In the genomic region with DNA sequence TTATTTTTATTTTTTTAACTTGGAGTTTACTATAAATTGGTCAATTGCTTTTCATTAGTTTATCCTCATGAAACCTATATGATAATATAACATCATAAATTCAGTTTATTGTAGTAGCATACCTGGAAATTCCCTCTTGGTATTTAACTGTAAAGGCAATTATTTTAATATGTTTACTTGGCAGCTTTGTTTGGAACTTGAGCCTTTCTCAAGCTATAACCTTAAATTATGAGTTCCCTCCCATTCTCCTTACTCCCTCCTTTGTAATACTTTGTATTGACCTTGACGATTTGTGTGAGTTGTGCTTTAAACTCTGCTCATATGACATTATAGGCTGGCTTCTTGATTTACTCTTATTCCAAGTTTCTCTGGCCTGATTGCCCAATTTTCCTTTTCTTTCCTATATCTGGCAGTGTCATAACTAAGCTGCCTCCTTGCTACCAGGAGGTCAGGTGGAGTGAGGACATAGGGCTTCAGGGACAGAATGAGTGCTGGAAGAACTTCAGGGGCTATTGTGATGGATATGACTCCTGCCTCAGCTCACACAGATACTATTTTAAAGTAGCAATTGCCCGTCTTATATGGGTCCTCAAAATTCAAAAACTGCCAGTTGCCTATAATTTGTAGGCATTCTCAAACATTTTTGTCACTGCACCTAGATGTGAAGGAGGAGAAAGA, we compare ENCODE assay signal across 18 cellular contexts.
"Had no signal": no experiment of that assay in that cellular context is flagged by ENCODE, and none has a peak within 500 bp of the region (broad histone marks: within the 10 kb centered on the region; RNA-seq: fewer than 3 reads in every experiment).

No MANE protein-coding gene starts in this region.

- H3K27ac Mint-ChIP-seq: naive thymus-derived CD8-positive, alpha-beta T cell; stimulated activated memory B cell treated with anti-CD40 and anti-IgM and Interleukin-4, amounts not matched to agents 10 μg/mL and 1 μg/mL and 100 μg/mL, for 72 hours; stimulated activated naive CD8-positive, alpha-beta T cell treated with anti-CD3 and anti-CD28 coated beads, Interleukin-15, amount 100 ng/mL, for 72 hours had no signal

- H3K4me3 Mint-ChIP-seq: naive thymus-derived CD8-positive, alpha-beta T cell; stimulated activated memory B cell treated with anti-CD40 and anti-IgM and Interleukin-4, amounts not matched to agents 10 μg/mL and 1 μg/mL and 100 μg/mL, for 72 hours; stimulated activated naive CD8-positive, alpha-beta T cell treated with anti-CD3 and anti-CD28 coated beads, Interleukin-15, amount 100 ng/mL, for 72 hours had no signal

- H3K4me1 ChIP-seq: gastrocnemius medialis had no signal

- H3K27ac ChIP-seq: dorsolateral prefrontal cortex, gastrocnemius medialis, spleen, thoracic aorta, transverse colon had no signal

- H3K4me3 ChIP-seq: dorsolateral prefrontal cortex, gastrocnemius medialis, mucosa of descending colon, spleen, thoracic aorta, transverse colon had no signal

- H3K9me3 ChIP-seq: gastrocnemius medialis, mucosa of descending colon had no signal

- ATAC-seq: esophagus mucosa; gastrocnemius medialis; left colon; mucosa of descending colon; naive thymus-derived CD8-positive, alpha-beta T cell; sciatic nerve; stimulated activated memory B cell treated with anti-CD40 and anti-IgM and Interleukin-4, amounts not matched to agents 10 μg/mL and 1 μg/mL and 100 μg/mL, for 72 hours; stimulated activated naive CD8-positive, alpha-beta T cell treated with anti-CD3 and anti-CD28 coated beads, Interleukin-15, amount 100 ng/mL, for 72 hours had no signal

- H3K9me3 Mint-ChIP-seq: stimulated activated memory B cell treated with anti-CD40 and anti-IgM and Interleukin-4, amounts not matched to agents 10 μg/mL and 1 μg/mL and 100 μg/mL, for 72 hours had no signal

- H3K27me3 ChIP-seq: dorsolateral prefrontal cortex, gastrocnemius medialis, spleen, transverse colon had no signal

- H3K27me3 Mint-ChIP-seq: naive thymus-derived CD8-positive, alpha-beta T cell; stimulated activated memory B cell treated with anti-CD40 and anti-IgM and Interleukin-4, amounts not matched to agents 10 μg/mL and 1 μg/mL and 100 μg/mL, for 72 hours; stimulated activated naive CD8-positive, alpha-beta T cell treated with anti-CD3 and anti-CD28 coated beads, Interleukin-15, amount 100 ng/mL, for 72 hours had no signal

- DNase-seq: cortex of kidney; dorsolateral prefrontal cortex; effector CD8-positive, alpha-beta T cell; gastrocnemius medialis; left colon; mucosa of descending colon; naive thymus-derived CD8-positive, alpha-beta T cell; posterior cingulate gyrus; spleen; stimulated activated CD4-positive, alpha-beta T cell treated with anti-CD3 and anti-CD28 coated beads, Interleukin-15, amount 100 ng/mL, for 24 hours; stimulated activated CD4-positive, alpha-beta T cell treated with anti-CD3 and anti-CD28 coated beads, Interleukin-1b, Interleukin-23, amount 100 ng/mL, for 48 hours; stimulated activated CD4-positive, alpha-beta T cell treated with anti-CD3 and anti-CD28 coated beads, Interleukin-4, amount 100 ng/mL, for 24 hours; stimulated activated naive CD8-positive, alpha-beta T cell treated with anti-CD3 and anti-CD28 coated beads, Interleukin-15, amount 100 ng/mL, for 72 hours; transverse colon had no signal
